In the genomic region with DNA sequence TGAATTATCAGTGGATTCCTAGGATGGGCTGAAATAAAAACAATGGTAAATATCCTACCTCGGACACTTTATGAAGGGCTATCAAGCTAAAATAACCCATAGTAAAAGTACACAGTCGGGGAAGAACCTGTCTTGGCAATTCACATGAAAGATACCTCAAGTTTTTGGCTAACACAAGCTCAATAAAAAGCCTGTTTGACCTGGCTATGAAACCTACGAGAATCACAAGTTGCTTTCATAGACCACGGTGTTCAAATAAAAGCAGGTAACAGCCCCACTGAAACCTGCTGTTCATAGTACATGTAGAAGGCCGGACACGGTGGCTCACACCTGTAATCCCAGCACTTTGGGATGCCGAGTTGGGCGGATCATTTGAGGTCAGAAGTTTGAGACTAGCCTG, we compare ENCODE assay signal across 22 cellular contexts.
"Had no signal": no experiment of that assay in that cellular context is flagged by ENCODE, and none has a peak within 500 bp of the region (broad histone marks: within the 10 kb centered on the region; RNA-seq: fewer than 3 reads in every experiment).

No MANE protein-coding gene starts in this region.

- H3K9me3 ChIP-seq: SJSA1 had no signal

- H3K4me1 ChIP-seq: SJSA1 had no signal

- H3K4me3 ChIP-seq: SJSA1, SK-N-MC had no signal

- H3K27ac ChIP-seq: SJSA1, SK-N-MC had no signal

- H3K27me3 ChIP-seq: SJSA1 had no signal

- DNase-seq: IMR-90, KG1, MM.1S, NCI-H1092 treated with DMSO at 0.1 percent for 48 hours, NCI-H1436, NCI-H187, NCI-H2029, NCI-H2081 treated with DMSO at 0.1 percent for 48 hours, NCI-H2171, NCI-H226, NCI-H446, NCI-H510A, NCI-H524 treated with DMSO at 0.1 percent for 48 hours, NCI-H69, NCI-H774, Right ventricle myocardium superior, RPMI8226, SIG-M5 had no signal

- FAIRE-seq: HepG2, RCC 7860 had no signal

- ATAC-seq: HepG2 had no signal
